Comparison of ENCODE assay signal across 12 cellular contexts in the genomic region with DNA sequence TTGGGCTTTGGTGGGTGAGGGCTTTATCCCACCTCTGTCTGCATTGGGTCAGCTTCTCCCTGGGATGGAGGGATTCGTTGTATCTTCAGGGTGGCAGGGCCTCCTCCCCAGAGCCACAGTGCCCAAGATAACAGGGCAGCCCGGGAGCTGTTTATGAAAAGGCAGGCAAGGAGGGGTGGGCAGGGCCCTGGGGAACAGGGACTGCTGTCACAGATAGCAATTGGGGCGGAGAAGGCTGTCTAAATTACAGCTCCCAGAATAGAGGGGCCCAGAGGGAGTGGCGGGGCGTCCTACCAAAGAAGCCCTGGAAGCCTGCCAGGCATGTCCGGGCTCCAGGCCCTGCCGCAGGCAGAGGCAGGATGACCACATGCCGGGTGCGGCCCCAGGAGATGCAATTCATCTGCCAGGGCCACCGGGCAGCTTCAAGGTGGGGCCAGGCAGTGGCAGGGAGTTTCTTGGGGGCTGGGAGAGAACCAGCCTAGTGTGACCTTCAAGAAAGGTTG. TPM values are rescaled to one million over a fixed set of nuclear protein-coding genes. Genes with fewer than 3 reads are reported as not detected.
DNase-seq lines count a peak whose midpoint lies in the region; ATAC-seq and TF ChIP-seq lines count a peak whose summit lies in the region.
"Had no signal": no experiment of that assay in that cellular context is flagged by ENCODE, and none has a peak within 500 bp of the region (broad histone marks: within the 10 kb centered on the region; RNA-seq: fewer than 3 reads in every experiment).

No MANE protein-coding gene starts in this region.

- peaks cover 17% of the 10 kb centered on the region for H3K27me3 Mint-ChIP-seq in nephron progenitor cell (ENCODE audit: low read depth, poor library complexity)

- H3K4me1 Mint-ChIP-seq in nephron progenitor cell: peaks cover 17% of the 10 kb centered on the region
- H3K4me1 Mint-ChIP-seq: CD4-positive, alpha-beta memory T cell had no signal

- no peaks in the 10 kb centered on the region for H3K36me3 Mint-ChIP-seq in nephron progenitor cell (ENCODE audit: low read depth)
- H3K36me3 Mint-ChIP-seq: CD4-positive, alpha-beta memory T cell had no signal

- no peak for ATAC-seq in GM21576 (IDR thresholded peaks at IDR 0.05; ENCODE audit: unreplicated experiment)
- ATAC-seq in HG02642 (IDR thresholded peaks at IDR 0.05; ENCODE audit: poor library complexity, unreplicated experiment): no peak

- TF ChIP-seq CTCF in nephron progenitor cell (IDR thresholded peaks at IDR 0.05): no peak

- H3K4me3 Mint-ChIP-seq in nephron progenitor cell: no peak overlapping the region
- H3K4me3 Mint-ChIP-seq: activated naive CD4-positive, alpha-beta T cell treated with anti-CD3 and anti-CD28 coated beads for 36 hours; CD4-positive, alpha-beta memory T cell had no signal

- H3K27ac Mint-ChIP-seq in nephron progenitor cell: peak overlapping the region; percentile 92
- H3K27ac Mint-ChIP-seq: activated naive CD4-positive, alpha-beta T cell treated with anti-CD3 and anti-CD28 coated beads for 36 hours; CD4-positive, alpha-beta memory T cell had no signal

- no peaks in the 10 kb centered on the region for H3K9me3 Mint-ChIP-seq in nephron progenitor cell
- H3K9me3 Mint-ChIP-seq: activated naive CD4-positive, alpha-beta T cell treated with anti-CD3 and anti-CD28 coated beads for 36 hours; CD4-positive, alpha-beta memory T cell had no signal

- peak; percentile 78 for DNase-seq in CMK (ENCODE audit: low read depth)
- DNase-seq in NCI-H460 (ENCODE audit: extremely low read depth, low read depth): peak; percentile 30
- DNase-seq in dedifferentiated amniotic fluid mesenchymal stem cell (ENCODE audit: extremely low spot score): peak; percentile 31
- DNase-seq in nephron progenitor cell: no peak
- no peak for DNase-seq in NCI-H1930 (lab: John Stamatoyannopoulos, UW)
- no peak for DNase-seq in NCI-H1092 treated with DMSO at 0.1 percent for 48 hours (lab: John Stamatoyannopoulos, UW)
- DNase-seq: activated CD4-positive, alpha-beta T cell treated with anti-CD3 and anti-CD28 coated beads, Interleukin-2, amount 50 U/mL, for 4 hours; activated naive CD4-positive, alpha-beta T cell treated with anti-CD3 and anti-CD28 coated beads for 36 hours; CD4-positive, alpha-beta memory T cell; NCI-H510A had no signal

RNA-seq across cellular contexts. Expression of a gene that starts 18.8 kb away (rescaled TPM):
- total RNA-seq in NCI-H460 (2014; rRNA removed; shearing (Covaris generic)): not detected in 2 replicates
- not detected in 2 replicates for polyA plus RNA-seq in NCI-H460 (2014; cell fraction: nucleus; rRNA removed)
- total RNA-seq: activated naive CD4-positive, alpha-beta T cell treated with anti-CD3 and anti-CD28 coated beads for 36 hours; CD4-positive, alpha-beta memory T cell had no signal

RNA-seq across cellular contexts. Expression of a gene that starts 38.8 kb away (rescaled TPM):
- not detected in 2 replicates for total RNA-seq in NCI-H460 (2014; rRNA removed; shearing (Covaris generic))
- not detected in 2 replicates for polyA plus RNA-seq in NCI-H460 (2014; cell fraction: nucleus; rRNA removed)

RNA-seq across cellular contexts. Expression of a gene that starts 39.0 kb away (rescaled TPM):
- total RNA-seq in NCI-H460 (2014; rRNA removed; shearing (Covaris generic)): not detected in 2 replicates
- polyA plus RNA-seq in NCI-H460 (2014; cell fraction: nucleus; rRNA removed): not detected in 2 replicates

Comparison
In these comparisons a context has a peak if more than half of its experiments do, and no peak if none do; other contexts are left out.
1. DNase-seq: peak in CMK (single experiment), NCI-H460 (single experiment) and dedifferentiated amniotic fluid mesenchymal stem cell (single experiment); none in nephron progenitor cell (single experiment), NCI-H1930 (0 of 2) and NCI-H1092 treated with DMSO at 0.1 percent for 48 hours (single experiment).